ENCODE assay signal across 28 cellular contexts in the genomic region with DNA sequence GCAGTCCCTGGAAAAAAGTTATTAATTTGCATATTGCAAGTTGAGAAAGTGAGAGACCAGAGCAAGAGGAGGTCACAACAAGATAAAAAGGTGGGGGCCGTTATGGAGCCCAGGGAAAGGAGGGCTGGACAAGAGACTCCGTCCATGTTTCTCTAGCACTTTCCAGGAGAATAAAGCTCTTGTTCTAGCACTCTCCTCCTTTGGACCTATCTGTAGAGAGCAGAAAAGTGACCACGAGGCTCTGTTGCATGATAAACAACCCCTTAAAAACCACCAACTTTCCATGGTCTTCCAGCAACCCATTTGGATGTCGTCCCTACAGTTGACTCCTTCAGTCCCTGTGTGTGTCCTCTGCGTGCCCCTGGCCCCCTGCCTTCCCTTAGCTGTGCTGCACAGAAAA. TPM values are rescaled to one million over a fixed set of nuclear protein-coding genes. Genes with fewer than 3 reads are reported as not detected.
"Had no signal": no experiment of that assay in that cellular context is flagged by ENCODE, and none has a peak within 500 bp of the region (broad histone marks: within the 10 kb centered on the region; RNA-seq: fewer than 3 reads in every experiment).

No MANE protein-coding gene starts in this region.

- H3K36me3 Mint-ChIP-seq: activated naive CD8-positive, alpha-beta T cell had no signal

- H3K27me3 ChIP-seq: body of pancreas, esophagus squamous epithelium, gastroesophageal sphincter had no signal

- ATAC-seq: activated T-cell treated with anti-CD3 and anti-CD28 coated beads, Interleukin-2, amount 50 U/mL, for 4 hours; activated T-helper 17 cell treated with anti-CD3 and anti-CD28 coated beads, Interleukin-2, amount 50 U/mL, for 72 hours; body of pancreas; gastroesophageal sphincter had no signal

- H3K36me3 ChIP-seq: esophagus squamous epithelium, gastroesophageal sphincter had no signal

- H3K27ac ChIP-seq: body of pancreas, epithelial cell of prostate, esophagus squamous epithelium, gastroesophageal sphincter had no signal

- H3K27me3 Mint-ChIP-seq: activated CD4-positive, alpha-beta memory T cell treated with anti-CD3 and anti-CD28 coated beads, Interleukin-2, amount 10 ng/mL, durations not matched to agents 7 days and 5 days; activated naive CD8-positive, alpha-beta T cell had no signal

- H3K9me3 ChIP-seq: body of pancreas, esophagus squamous epithelium, gastroesophageal sphincter had no signal

- H3K4me3 Mint-ChIP-seq: activated CD4-positive, alpha-beta memory T cell treated with anti-CD3 and anti-CD28 coated beads, Interleukin-2, amount 10 ng/mL, durations not matched to agents 7 days and 5 days; activated CD4-positive, alpha-beta T cell treated with anti-CD3 and anti-CD28 coated beads, Interleukin-2, amount 10 ng/mL, durations not matched to agents 7 days and 5 days; activated naive CD8-positive, alpha-beta T cell; activated T-cell treated with anti-CD3 and anti-CD28 coated beads, Interleukin-2, amount 50 U/mL, for 4 hours; activated T-helper 17 cell treated with anti-CD3 and anti-CD28 coated beads, Interleukin-2, amount 50 U/mL, for 72 hours had no signal

- H3K4me1 Mint-ChIP-seq: activated T-helper 17 cell treated with anti-CD3 and anti-CD28 coated beads, Interleukin-2, amount 50 U/mL, for 72 hours had no signal

- H3K4me3 ChIP-seq: body of pancreas, esophagus squamous epithelium, gastroesophageal sphincter had no signal

- DNase-seq: activated CD4-positive, alpha-beta memory T cell treated with anti-CD3 and anti-CD28 coated beads, Interleukin-2, amount 10 ng/mL, durations not matched to agents 7 days and 5 days; activated CD4-positive, alpha-beta T cell treated with anti-CD3 and anti-CD28 coated beads for 1 hour; activated CD4-positive, alpha-beta T cell treated with anti-CD3 and anti-CD28 coated beads for 4 hours; activated CD4-positive, alpha-beta T cell treated with anti-CD3 and anti-CD28 coated beads, Interleukin-2, amount 10 ng/mL, durations not matched to agents 7 days and 5 days; activated CD4-positive, alpha-beta T cell treated with anti-CD3 and anti-CD28 coated beads, Interleukin-2, amount 50 U/mL, for 4 hours; activated CD8-positive, alpha-beta memory T cell treated with anti-CD3 and anti-CD28 coated beads for 24 hours; activated effector memory CD4-positive, alpha-beta T cell treated with Interleukin-2 at 50 U/mL for 16 hours; activated gamma-delta T cell treated with Interleukin-2 at 50 U/mL for 16 hours; activated naive CD4-positive, alpha-beta T cell treated with anti-CD3 and anti-CD28 coated beads, Interleukin-2, amount 50 U/mL, for 16 hours; activated naive CD4-positive, alpha-beta T cell treated with Interleukin-2 at 50 U/mL for 16 hours; activated T-cell treated with anti-CD3 and anti-CD28 coated beads, Interleukin-2, amount 50 U/mL, for 4 hours; amygdala; aorta; body of pancreas; caudate nucleus; cortex of kidney; dermis blood vessel endothelial cell; effector CD4-positive, alpha-beta T cell; esophagus squamous epithelium; foreskin melanocyte; T-helper 2 cell had no signal

- H3K9me3 Mint-ChIP-seq: activated CD4-positive, alpha-beta memory T cell treated with anti-CD3 and anti-CD28 coated beads, Interleukin-2, amount 10 ng/mL, durations not matched to agents 7 days and 5 days; activated CD4-positive, alpha-beta T cell treated with anti-CD3 and anti-CD28 coated beads, Interleukin-2, amount 10 ng/mL, durations not matched to agents 7 days and 5 days; activated T-cell treated with anti-CD3 and anti-CD28 coated beads, Interleukin-2, amount 50 U/mL, for 4 hours; activated T-helper 17 cell treated with anti-CD3 and anti-CD28 coated beads, Interleukin-2, amount 50 U/mL, for 72 hours had no signal

- H3K27ac Mint-ChIP-seq: activated CD4-positive, alpha-beta memory T cell treated with anti-CD3 and anti-CD28 coated beads, Interleukin-2, amount 10 ng/mL, durations not matched to agents 7 days and 5 days; activated CD4-positive, alpha-beta T cell treated with anti-CD3 and anti-CD28 coated beads, Interleukin-2, amount 10 ng/mL, durations not matched to agents 7 days and 5 days; activated naive CD8-positive, alpha-beta T cell; activated T-helper 17 cell treated with anti-CD3 and anti-CD28 coated beads, Interleukin-2, amount 50 U/mL, for 72 hours had no signal

RNA-seq across cellular contexts. Expression of a gene that starts 4.1 kb away (rescaled TPM):
- total RNA-seq: chondrocyte, fibroblast of lung, fibroblast of villous mesenchyme had no signal
- polyA plus RNA-seq: fibroblast of lung had no signal
